Comparison of ENCODE assay signal across 11 cellular contexts in the genomic region with DNA sequence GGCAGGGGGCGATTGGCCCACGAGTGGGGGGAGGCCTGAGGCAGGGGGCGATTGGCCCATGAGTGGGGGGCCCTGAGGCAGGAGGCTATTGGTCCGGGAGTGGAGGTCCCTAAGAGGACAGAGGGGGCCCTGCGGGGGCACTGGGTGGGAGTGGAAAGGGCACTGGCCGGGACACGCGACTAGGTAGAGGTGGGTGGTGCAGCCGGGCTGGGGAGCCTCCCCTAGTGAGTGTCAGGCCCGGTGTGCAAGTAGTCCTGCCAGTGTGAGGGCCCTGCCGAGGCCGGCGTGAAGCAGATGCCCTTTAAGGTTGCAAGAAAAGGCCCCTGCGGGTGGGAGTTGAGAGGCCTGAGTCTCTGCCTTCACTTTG. TPM values are rescaled to one million over a fixed set of nuclear protein-coding genes. Genes with fewer than 3 reads are reported as not detected.
A peak's percentile ranks its signal among the peaks of the same experiment; 100 is the strongest.
DNase-seq lines count a peak whose midpoint lies in the region; ATAC-seq, FAIRE-seq and TF ChIP-seq lines count a peak whose summit lies in the region.
"Had no signal": no experiment of that assay in that cellular context is flagged by ENCODE, and none has a peak within 500 bp of the region (broad histone marks: within the 10 kb centered on the region; RNA-seq: fewer than 3 reads in every experiment).

No MANE protein-coding gene starts in this region.

- peaks cover 20% of the 10 kb centered on the region for H3K36me3 ChIP-seq in BLaER1
- H3K36me3 ChIP-seq in Caco-2 (ENCODE audit: control insufficient read depth, insufficient read depth, low read length): peaks cover 4% of the 10 kb centered on the region
- peaks cover 5 to 14% (median 6%) of the 10 kb centered on the region in 3 experiments for H3K36me3 ChIP-seq in naive thymus-derived CD4-positive, alpha-beta T cell (ENCODE audit: control insufficient read depth in 2 of 3, insufficient read depth in 3 of 3, low read length in 3 of 3)

- no peak for TF ChIP-seq CTCF in Caco-2 (IDR thresholded peaks at IDR 0.05; ENCODE audit: insufficient read depth in 1 of 2, low read depth in 1 of 2, low read length in 1 of 2, severe bottlenecking in 1 of 2, unreplicated experiment in 1 of 2)

- no peaks in the 10 kb centered on the region for H3K27me3 Mint-ChIP-seq in Caco-2 (ENCODE audit: insufficient read depth, unreplicated experiment)
- no peaks in the 10 kb centered on the region for H3K27me3 Mint-ChIP-seq in activated T-helper 17 cell treated with anti-CD3 and anti-CD28 coated beads, Interleukin-2, amount 50 U/mL, for 72 hours
- H3K27me3 Mint-ChIP-seq in naive thymus-derived CD4-positive, alpha-beta T cell: peaks cover 0 to 14% (median 0%) of the 10 kb centered on the region in 5 donors

- peaks cover 30% of the 10 kb centered on the region for H3K36me3 Mint-ChIP-seq in Caco-2 (ENCODE audit: insufficient read depth, unreplicated experiment)
- H3K36me3 Mint-ChIP-seq in activated T-helper 17 cell treated with anti-CD3 and anti-CD28 coated beads, Interleukin-2, amount 50 U/mL, for 72 hours (ENCODE audit: low read depth): peaks cover 42% of the 10 kb centered on the region
- H3K36me3 Mint-ChIP-seq in naive thymus-derived CD4-positive, alpha-beta T cell: peaks cover 5 to 22% (median 7%) of the 10 kb centered on the region in 5 donors

- H3K4me1 Mint-ChIP-seq in Caco-2 (ENCODE audit: low read depth, unreplicated experiment): peaks cover 11% of the 10 kb centered on the region
- peaks cover 17% of the 10 kb centered on the region for H3K4me1 Mint-ChIP-seq in activated T-helper 17 cell treated with anti-CD3 and anti-CD28 coated beads, Interleukin-2, amount 50 U/mL, for 72 hours
- H3K4me1 Mint-ChIP-seq in naive thymus-derived CD4-positive, alpha-beta T cell: peaks cover 32 to 58% (median 46%) of the 10 kb centered on the region in 7 donors

- H3K27me3 ChIP-seq in BLaER1 (no peaks in the 10 kb centered on the region), Caco-2 (replicated peaks; ENCODE audit: control insufficient read depth, insufficient read depth, low read length) (no peaks in the 10 kb centered on the region)
- H3K27me3 ChIP-seq in naive thymus-derived CD4-positive, alpha-beta T cell (ENCODE audit: control insufficient read depth in 2 of 2, insufficient read depth in 2 of 2, low read length in 2 of 2): no peaks in the 10 kb centered on the region

- DNase-seq in Caco-2 (no peak), AG08396 (ENCODE audit: low spot score) (no peak), HT-29 (ENCODE audit: low spot score) (no peak), frontal cortex (ENCODE audit: low spot score in 2 of 2) (no peak), NCI-H146 treated with DMSO at 0.1 percent for 48 hours (lab: John Stamatoyannopoulos, UW; ENCODE audit: unreplicated experiment) (no peak)
- DNase-seq in naive thymus-derived CD4-positive, alpha-beta T cell: no peak
- DNase-seq: activated effector memory CD4-positive, alpha-beta T cell treated with anti-CD3 and anti-CD28 coated beads, Interleukin-2, amount 50 U/mL, for 16 hours; NCI-H1092; NCI-H510A treated with DMSO at 0.1 percent for 48 hours had no signal

- H3K27ac Mint-ChIP-seq in Caco-2 (ENCODE audit: unreplicated experiment): no peak overlapping the region
- peak overlapping the region; percentile 88 for H3K27ac Mint-ChIP-seq in activated T-helper 17 cell treated with anti-CD3 and anti-CD28 coated beads, Interleukin-2, amount 50 U/mL, for 72 hours
- peak overlapping the region; percentile 62 to 96 (median 94) for H3K27ac Mint-ChIP-seq in naive thymus-derived CD4-positive, alpha-beta T cell

- peak overlapping the region; percentile 97; the same call in 1 of the 2 replicates for H3K27ac ChIP-seq in BLaER1
- peak overlapping the region; percentile 95 for H3K27ac ChIP-seq in naive thymus-derived CD4-positive, alpha-beta T cell (ENCODE audit: low read depth, low read length)

- CTCF ChIA-PET in Caco-2 (lab: Charles Lee): no interaction called here
- CTCF ChIA-PET in naive thymus-derived CD4-positive, alpha-beta T cell (lab: Charles Lee): no interaction called here

- no peak overlapping the region for H3K9ac ChIP-seq in BLaER1

- H3K9me3 ChIP-seq in BLaER1 (no peaks in the 10 kb centered on the region), Caco-2 (no peaks in the 10 kb centered on the region)
- H3K9me3 ChIP-seq in naive thymus-derived CD4-positive, alpha-beta T cell (ENCODE audit: control insufficient read depth in 2 of 3, low read length in 3 of 3): no peaks in the 10 kb centered on the region

- H3K4me2 ChIP-seq in BLaER1: peak overlapping the region; percentile 98

- FAIRE-seq in frontal cortex (lab: Jason Lieb, UNC): no peak

- peaks cover 36% of the 10 kb centered on the region for H4K20me1 ChIP-seq in BLaER1

- H3K4me3 Mint-ChIP-seq in Caco-2 (ENCODE audit: unreplicated experiment): no peak overlapping the region
- H3K4me3 Mint-ChIP-seq in activated T-helper 17 cell treated with anti-CD3 and anti-CD28 coated beads, Interleukin-2, amount 50 U/mL, for 72 hours: peak overlapping the region; percentile 87
- H3K4me3 Mint-ChIP-seq in naive thymus-derived CD4-positive, alpha-beta T cell: peak overlapping the region; percentile 45 to 88 (median 76)

- intact Hi-C loops in Caco-2 (cut with micrococcal nuclease; ENCODE audit: unreplicated experiment): no loop called here
- intact Hi-C loops in naive thymus-derived CD4-positive, alpha-beta T cell (cut with micrococcal nuclease): no loop called here

- H3K4me1 ChIP-seq in BLaER1: peaks cover 27% of the 10 kb centered on the region
- peaks cover 17% of the 10 kb centered on the region for H3K4me1 ChIP-seq in Caco-2
- peaks cover 28 to 36% of the 10 kb centered on the region in 2 donors for H3K4me1 ChIP-seq in naive thymus-derived CD4-positive, alpha-beta T cell (ENCODE audit: control insufficient read depth in 2 of 2, insufficient read depth in 2 of 2, low read length in 2 of 2)

- H3K4me3 ChIP-seq in BLaER1 (no peak overlapping the region; the same call in 1 of the 2 replicates), Caco-2 (ENCODE audit: low read depth, low read length) (peak overlapping the region; percentile 65; the same call in 1 of the 2 replicates)
- H3K4me3 ChIP-seq in naive thymus-derived CD4-positive, alpha-beta T cell (ENCODE audit: low read length): no peak overlapping the region

- ATAC-seq in activated T-helper 17 cell treated with anti-CD3 and anti-CD28 coated beads, Interleukin-2, amount 50 U/mL, for 72 hours (replicated peaks): no peak
- no peak for ATAC-seq in naive thymus-derived CD4-positive, alpha-beta T cell

- POLR2A ChIA-PET in Caco-2 (lab: Charles Lee): no interaction called here
- POLR2A ChIA-PET in naive thymus-derived CD4-positive, alpha-beta T cell (lab: Charles Lee): interaction anchor here (1.0 to 4.5 kb wide), 5 partner anchors 10 to 97 kb away, joined by 4 to 27 read pairs (median 4); no protein-coding TSS in a partner anchor

- no peaks in the 10 kb centered on the region for H3K9me3 Mint-ChIP-seq in Caco-2 (ENCODE audit: unreplicated experiment)
- H3K9me3 Mint-ChIP-seq in activated T-helper 17 cell treated with anti-CD3 and anti-CD28 coated beads, Interleukin-2, amount 50 U/mL, for 72 hours: no peaks in the 10 kb centered on the region
- H3K9me3 Mint-ChIP-seq in naive thymus-derived CD4-positive, alpha-beta T cell: peaks cover 0 to 6% (median 0%) of the 10 kb centered on the region in 11 donors

- BruUV-seq in Caco-2 (replicated peaks; lab: Mats Ljungman, UMichigan): no TSS peak

RNA-seq across cellular contexts. Expression of a gene that starts 0.9 kb away (rescaled TPM):
- total RNA-seq in Caco-2 (2022) (46.9 and 48.3 TPM in 2 replicates), frontal cortex (50.1 TPM)
- total RNA-seq in activated T-helper 17 cell treated with anti-CD3 and anti-CD28 coated beads, Interleukin-2, amount 50 U/mL, for 72 hours: 10 to 100 TPM; 43.4 to 43.8 TPM
- 100 to 1,000 TPM in 2 of 5 experiments, 10 to 100 TPM in 3; 50.0 to 130 (median 87.7) TPM for total RNA-seq in naive thymus-derived CD4-positive, alpha-beta T cell
- 1 to 10 TPM; 2.8 to 3.4 TPM for polyA plus RNA-seq in naive thymus-derived CD4-positive, alpha-beta T cell
- 21.2 and 23.3 TPM in 2 replicates for total RNA-seq in HT-29 (2014; rRNA removed; shearing (Covaris generic))

RNA-seq across cellular contexts. Expression of a gene that starts 25.1 kb away (rescaled TPM):
- total RNA-seq in Caco-2 (2022): 17.3 TPM in 2 replicates
- total RNA-seq in activated T-helper 17 cell treated with anti-CD3 and anti-CD28 coated beads, Interleukin-2, amount 50 U/mL, for 72 hours: 10 to 100 TPM; 27.1 to 28.5 TPM
- total RNA-seq in naive thymus-derived CD4-positive, alpha-beta T cell: 10 to 100 TPM; 13.6 to 20.1 (median 17.1) TPM
- polyA plus RNA-seq in naive thymus-derived CD4-positive, alpha-beta T cell: 10 to 100 TPM in 1 of 2 donors, 1 to 10 TPM in 1; 6.0 to 10.6 TPM
- total RNA-seq in HT-29 (2014; rRNA removed; shearing (Covaris generic)): 10.6 and 15.3 TPM in 2 replicates
- 23.2 TPM for total RNA-seq in frontal cortex
